Comparison of ENCODE assay signal across 24 cellular contexts in the genomic region with DNA sequence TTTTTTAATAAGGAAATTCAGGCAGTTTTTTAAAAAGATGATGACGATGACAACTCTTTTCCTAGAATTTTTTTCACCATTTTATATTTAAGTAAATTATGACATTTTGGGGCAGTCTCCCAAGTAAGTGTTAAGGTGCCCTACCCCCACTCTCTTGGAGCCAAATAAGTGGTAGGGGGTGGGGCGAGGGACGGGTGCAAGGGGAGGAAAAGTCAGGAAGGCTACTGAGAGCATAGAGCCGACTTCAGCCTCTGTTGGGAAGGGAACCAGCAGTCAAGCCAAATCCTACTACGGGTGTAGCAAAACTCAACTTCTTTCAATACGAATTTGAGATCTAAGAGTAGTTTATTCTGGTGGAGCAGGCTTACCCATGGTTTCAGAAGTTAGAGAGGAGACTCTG.
"Had no signal": no experiment of that assay in that cellular context is flagged by ENCODE, and none has a peak within 500 bp of the region (broad histone marks: within the 10 kb centered on the region; RNA-seq: fewer than 3 reads in every experiment).

No MANE protein-coding gene starts in this region.

- ATAC-seq: activated CD4-positive, alpha-beta T cell treated with anti-CD3 and anti-CD28 coated beads for 36 hours; activated T-cell treated with anti-CD3 and anti-CD28 coated beads, Interleukin-2, amount 50 U/mL, for 4 hours; gastroesophageal sphincter; heart right ventricle had no signal

- H3K4me1 Mint-ChIP-seq: nephron had no signal

- H3K27me3 ChIP-seq: breast epithelium, colonic mucosa, dorsolateral prefrontal cortex, gastroesophageal sphincter, heart right ventricle, spleen had no signal

- H3K4me3 ChIP-seq: breast epithelium, colonic mucosa, dorsolateral prefrontal cortex, gastroesophageal sphincter, heart right ventricle, left ventricle myocardium inferior, spleen, thoracic aorta had no signal

- H3K4me1 ChIP-seq: breast epithelium, colonic mucosa, gastroesophageal sphincter had no signal

- H3K36me3 ChIP-seq: breast epithelium, colonic mucosa, heart right ventricle, spleen, thoracic aorta had no signal

- H3K4me3 Mint-ChIP-seq: activated B cell treated with CpG ODN at 0.5 μM for 24 hours; activated CD4-positive, alpha-beta T cell treated with anti-CD3 and anti-CD28 coated beads for 36 hours; activated naive CD8-positive, alpha-beta T cell; activated T-cell treated with anti-CD3 and anti-CD28 coated beads, Interleukin-2, amount 50 U/mL, for 4 hours; nephron; T-helper 1 cell treated with Interleukin-12 subunit alpha and Interleukin-12 subunit beta and Interleukin-4 antibody, amounts not matched to agents 30 μg/mL and 1 μg/mL, for 36 hours had no signal

- H3K27me3 Mint-ChIP-seq: activated B cell treated with CpG ODN at 0.5 μM for 24 hours; activated CD4-positive, alpha-beta T cell treated with anti-CD3 and anti-CD28 coated beads for 36 hours; activated naive CD8-positive, alpha-beta T cell had no signal

- DNase-seq: activated B cell treated with CpG ODN at 0.5 μM for 24 hours; activated CD4-positive, alpha-beta T cell treated with anti-CD3 and anti-CD28 coated beads for 36 hours; activated CD4-positive, alpha-beta T cell treated with anti-CD3 and anti-CD28 coated beads, Interleukin-2, amount 50 U/mL, for 48 hours; activated CD8-positive, alpha-beta memory T cell treated with anti-CD3 and anti-CD28 coated beads, Interleukin-2, amount 50 U/mL, for 48 hours; activated naive CD4-positive, alpha-beta T cell; activated T-cell treated with anti-CD3 and anti-CD28 coated beads, Interleukin-2, amount 50 U/mL, for 4 hours; amniotic stem cell; colonic mucosa; dorsolateral prefrontal cortex; heart right ventricle; left ventricle myocardium inferior; nucleus accumbens; retina; spleen; stimulated activated CD4-positive, alpha-beta T cell treated with anti-CD3 and anti-CD28 coated beads, Interleukin-4, amount 100 ng/mL, for 1 hour; stimulated activated naive CD4-positive, alpha-beta T cell; T1000 had no signal

- H3K9me3 ChIP-seq: colonic mucosa had no signal

- H3K27ac ChIP-seq: colonic mucosa, dorsolateral prefrontal cortex, gastroesophageal sphincter, heart right ventricle, left ventricle myocardium inferior, spleen, thoracic aorta had no signal

- H3K27ac Mint-ChIP-seq: activated B cell treated with CpG ODN at 0.5 μM for 24 hours; activated CD4-positive, alpha-beta T cell treated with anti-CD3 and anti-CD28 coated beads for 36 hours; activated naive CD8-positive, alpha-beta T cell; activated T-helper 2 cell treated with anti-CD3 and anti-CD28 coated beads, Interferon-gamma antibody, Interleukin-2, Interleukin-4, amounts not matched to agents 10 μg/mL and 5 μg/mL and 100 μg/mL, durations not matched to agents 14 hours and 24 hours and 36 hours; nephron; T-helper 1 cell treated with Interleukin-12 subunit alpha and Interleukin-12 subunit beta and Interleukin-4 antibody, amounts not matched to agents 30 μg/mL and 1 μg/mL, for 36 hours had no signal
